23 cellular contexts compared by ENCODE assay signal in genomic region chr5:30600892-30601291, GRCh38.
"Had no signal": no experiment of that assay in that cellular context is flagged by ENCODE, and none has a peak within 500 bp of the region (broad histone marks: within the 10 kb centered on the region; RNA-seq: fewer than 3 reads in every experiment).

No MANE protein-coding gene starts in this region.

- H3K9me3 ChIP-seq: adrenal gland, psoas muscle, tibial artery had no signal

- H3K4me3 ChIP-seq: adrenal gland, dorsolateral prefrontal cortex, hepatocyte, psoas muscle, tibial artery had no signal

- H3K4me1 ChIP-seq: adrenal gland, psoas muscle, tibial artery had no signal

- H3K27me3 ChIP-seq: adrenal gland, dorsolateral prefrontal cortex, hepatocyte, tibial artery had no signal

- ATAC-seq: activated CD8-positive, alpha-beta memory T cell treated with anti-CD3 and anti-CD28 coated beads, Interleukin-2, amount 10 ng/mL, durations not matched to agents 7 days and 5 days; activated CD8-positive, alpha-beta T cell treated with anti-CD3 and anti-CD28 coated beads for 36 hours; effector memory CD8-positive, alpha-beta T cell; esophagus mucosa; left ventricle myocardium superior; natural killer cell treated with Interleukin-12 subunit alpha and Interleukin-12 subunit beta and Interleukin-15 and Interleukin-18, amount 100 ng/mL, for 72 hours; psoas muscle; right cardiac atrium; stimulated activated naive CD8-positive, alpha-beta T cell treated with anti-CD3 and anti-CD28 coated beads, Interleukin-15, amount 100 ng/mL, for 72 hours had no signal

- DNase-seq: activated CD4-positive, alpha-beta T cell treated with anti-CD3 and anti-CD28 coated beads, Interleukin-2, amount 10 ng/mL, durations not matched to agents 7 days and 5 days; activated CD4-positive, CD25-positive, alpha-beta regulatory T cell treated with anti-CD3 and anti-CD28 coated beads, Interleukin-2, amount 50 U/mL, for 72 hours; activated CD8-positive, alpha-beta memory T cell treated with anti-CD3 and anti-CD28 coated beads, Interleukin-2, amount 10 ng/mL, durations not matched to agents 7 days and 5 days; activated CD8-positive, alpha-beta T cell treated with anti-CD3 and anti-CD28 coated beads for 36 hours; activated gamma-delta T cell treated with Interleukin-2 at 50 U/mL for 16 hours; adrenal gland; central memory CD4-positive, alpha-beta T cell; dorsolateral prefrontal cortex; effector memory CD8-positive, alpha-beta T cell; foreskin melanocyte; glutamatergic neuron; kidney glomerular epithelial cell; left ventricle myocardium superior; psoas muscle; right cardiac atrium; stimulated activated CD4-positive, alpha-beta T cell treated with anti-CD3 and anti-CD28 coated beads, Interleukin-12 subunit alpha, Interleukin-12 subunit beta, amount 100 ng/mL, for 4 hours; stimulated activated CD4-positive, alpha-beta T cell treated with anti-CD3 and anti-CD28 coated beads, Interleukin-1b, Interleukin-23, amount 100 ng/mL, for 48 hours; stimulated activated naive CD8-positive, alpha-beta T cell treated with anti-CD3 and anti-CD28 coated beads, Interleukin-15, amount 100 ng/mL, for 72 hours; tibial artery; WERI-Rb-1 had no signal

- H3K27ac ChIP-seq: adrenal gland, dorsolateral prefrontal cortex, hepatocyte, psoas muscle, tibial artery, WERI-Rb-1 had no signal

- H3K36me3 ChIP-seq: adrenal gland, tibial artery, WERI-Rb-1 had no signal
